In the genomic region with DNA sequence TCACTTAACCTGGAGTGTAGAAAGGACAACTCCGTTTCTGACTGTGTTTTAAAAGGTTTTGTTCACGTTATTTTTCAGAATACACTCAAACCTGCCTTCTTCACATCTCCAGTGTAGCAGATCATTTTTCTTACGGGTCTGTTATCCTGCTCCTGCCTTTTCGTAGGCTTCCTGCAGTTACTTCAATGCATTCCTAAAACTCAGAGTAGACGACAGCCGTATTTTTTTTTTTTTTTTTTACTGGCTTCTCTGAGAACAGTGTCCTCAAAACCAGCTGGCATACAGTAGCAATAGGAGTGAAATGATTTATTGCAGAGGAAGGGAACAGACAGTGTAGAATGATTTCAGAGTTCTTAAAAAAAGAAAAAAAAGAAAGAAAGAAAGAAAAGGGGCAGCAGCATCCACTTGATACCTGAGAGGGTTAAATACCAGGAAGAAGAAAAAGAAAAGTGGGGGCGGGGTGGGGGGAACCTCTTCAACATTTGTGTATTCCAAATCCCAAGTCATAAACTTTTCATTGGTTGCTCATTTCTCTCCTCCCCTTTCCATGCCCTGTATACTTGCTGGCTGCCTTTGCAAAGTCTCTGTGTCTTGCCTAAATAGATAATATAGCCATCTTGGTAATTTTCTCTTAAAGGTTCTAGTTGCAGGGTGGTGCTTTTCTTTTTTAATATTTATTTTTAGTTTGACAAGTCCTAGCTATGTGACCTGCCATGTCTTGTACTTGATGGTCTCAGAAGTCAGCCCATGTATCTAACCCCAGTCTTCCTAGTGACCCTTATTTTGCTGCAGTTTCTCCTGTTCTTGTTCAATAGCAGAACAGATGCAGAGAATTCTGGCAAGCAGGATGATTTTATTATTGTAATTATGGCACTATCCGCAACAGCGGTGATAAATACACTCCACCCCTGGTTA, we compare ENCODE assay signal across 8 cellular contexts. TPM values are rescaled to one million over a fixed set of nuclear protein-coding genes. Genes with fewer than 3 reads are reported as not detected.
DNase-seq lines count a peak whose midpoint lies in the region; TF ChIP-seq lines count a peak whose summit lies in the region.

No MANE protein-coding gene starts in this region.

- in situ Hi-C loops in Caki2 (cut with HindIII; ENCODE audit: low pct_unique_long_range_greater_than_20kb, low sequenced_read_pairs): no loop called here

- H3K36me3 ChIP-seq in esophagus squamous epithelium (no peaks in the 10 kb centered on the region), ovary (no peaks in the 10 kb centered on the region)

- TF ChIP-seq POLR2A in esophagus squamous epithelium (IDR thresholded peaks at IDR 0.05): no peak
- TF ChIP-seq POLR2A in ovary (IDR thresholded peaks at IDR 0.05): no peak

- TF ChIP-seq CTCF in esophagus squamous epithelium (IDR thresholded peaks at IDR 0.05) (no peak), ovary (IDR thresholded peaks at IDR 0.05) (no peak)

- H3K27ac ChIP-seq in esophagus squamous epithelium (peak overlapping the region; percentile 47 to 86 (median 82)), ovary (peak overlapping the region; percentile 77 to 80)

- H3K9me3 ChIP-seq in esophagus squamous epithelium: no peaks in the 10 kb centered on the region
- no peaks in the 10 kb centered on the region for H3K9me3 ChIP-seq in ovary

- H3K27me3 ChIP-seq in esophagus squamous epithelium (peaks cover 0 to 12% (median 0%) of the 10 kb centered on the region in 4 donors), ovary (no peaks in the 10 kb centered on the region)

- intact Hi-C loops in esophagus squamous epithelium (cut with DNase I): loop anchor here (10.0 kb wide), 1 partner anchor 717 kb away; no protein-coding TSS in a partner anchor
- intact Hi-C loops in ovary (cut with DNase I): loop anchor here in 1 of 4 donors (10.0 kb wide), 1 partner anchor 827 kb away; a partner anchor contains a TSS

- peak overlapping the region; percentile 44 to 69 (median 61) for H3K4me3 ChIP-seq in esophagus squamous epithelium
- peak overlapping the region; percentile 62 for H3K4me3 ChIP-seq in ovary

- 10 to 21% methylated on average over 9 of the region's 9 CpGs for WGBS in esophagus squamous epithelium, 2 donors
- WGBS in ovary, 3 donors: 0 to 2% (median 1%) methylated on average over 9 of the region's 9 CpGs

- H3K4me1 ChIP-seq in esophagus squamous epithelium (peaks cover 3 to 73% (median 4%) of the 10 kb centered on the region in 3 donors), ovary (ENCODE audit: insufficient read depth) (peaks cover 2% of the 10 kb centered on the region)

- TF ChIP-seq EP300 in ovary (IDR thresholded peaks at IDR 0.05): no peak

- peak; percentile 88 for DNase-seq in Caki2 (ENCODE audit: low read depth)
- peak; percentile 59 for DNase-seq in NCI-H748 (lab: John Stamatoyannopoulos, UW; ENCODE audit: unreplicated experiment)
- DNase-seq in esophagus squamous epithelium (lab: John Stamatoyannopoulos, UW): no peak
- peak in 1 of 5 donors; percentile 52 for DNase-seq in ovary
- DNase-seq in NCI-H526 treated with DMSO at 0.1 percent for 48 hours (lab: John Stamatoyannopoulos, UW): no peak
- DNase-seq in NCI-H526 (lab: John Stamatoyannopoulos, UW): no peak
- DNase-seq in NCI-H82 (lab: John Stamatoyannopoulos, UW): no peak
- DNase-seq in GM03348 (ENCODE audit: low spot score): no peak

RNA-seq across cellular contexts. Expression of a gene that starts 2.8 kb away (rescaled TPM):
- total RNA-seq in Caki2 (2014; rRNA removed; shearing (Covaris generic); ENCODE audit: low replicate concordance): 17.2 and 21.8 TPM in 2 replicates
- 1 to 10 TPM in 1 of 4 donors, under 1 TPM in 3; 0.40 to 1.9 (median 0.57) TPM for total RNA-seq in esophagus squamous epithelium
- 10 to 100 TPM in 3 of 7 donors, 1 to 10 TPM in 4; 5.1 to 29.4 (median 9.3) TPM for total RNA-seq in ovary
- 10 to 100 TPM in 1 of 2 donors, 1 to 10 TPM in 1; 3.8 to 11.7 TPM for polyA plus RNA-seq in ovary

Comparison
In these comparisons a context has a peak if more than half of its experiments do, and no peak if none do; other contexts are left out.
1. DNase-seq: peak in Caki2 (single experiment) and NCI-H748 (single experiment); none in esophagus squamous epithelium (single experiment), NCI-H526 treated with DMSO at 0.1 percent for 48 hours (single experiment), NCI-H526 (0 of 2), NCI-H82 (single experiment) and GM03348 (single experiment).